Comparison of ENCODE assay signal across 14 cellular contexts in the genomic region with DNA sequence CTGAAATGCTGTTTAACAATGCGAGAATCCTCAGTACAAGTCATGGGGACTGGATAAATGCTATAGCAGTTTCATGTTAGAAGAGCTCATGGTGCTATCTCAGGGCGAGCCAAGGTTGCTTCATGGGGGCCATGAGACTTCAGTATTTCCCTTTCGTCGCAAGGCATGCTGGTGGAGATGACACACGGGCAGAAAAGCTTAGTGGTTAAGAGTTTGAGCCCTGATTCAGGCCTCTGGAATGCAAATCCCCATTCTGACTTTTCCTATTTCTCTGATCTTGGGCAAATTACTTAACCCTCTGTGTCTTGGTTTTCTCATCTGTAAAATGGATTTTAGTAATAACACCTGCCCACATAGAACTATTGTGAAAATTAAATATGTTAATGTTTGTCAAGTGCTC. TPM values are rescaled to one million over a fixed set of nuclear protein-coding genes. Genes with fewer than 3 reads are reported as not detected.
A peak's percentile ranks its signal among the peaks of the same experiment; 100 is the strongest.
DNase-seq lines count a peak whose midpoint lies in the region; ATAC-seq, FAIRE-seq and TF ChIP-seq lines count a peak whose summit lies in the region.
"Had no signal": no experiment of that assay in that cellular context is flagged by ENCODE, and none has a peak within 500 bp of the region (broad histone marks: within the 10 kb centered on the region; RNA-seq: fewer than 3 reads in every experiment).

No MANE protein-coding gene starts in this region.

- no peaks in the 10 kb centered on the region for H3K9me3 ChIP-seq in fibroblast of lung (ENCODE audit: control insufficient read depth, insufficient read depth, low read depth, low read length)
- H3K9me3 ChIP-seq: mucosa of descending colon, prostate gland had no signal

- no peak overlapping the region for H2AFZ ChIP-seq in fibroblast of lung (ENCODE audit: low read length)

- peak; percentile 84 for FAIRE-seq in RCC 7860 (lab: Jason Lieb, UNC)

- H3K27ac ChIP-seq in fibroblast of lung (ENCODE audit: insufficient read depth, low read length) = no peak overlapping the region
- H3K27ac ChIP-seq: prostate gland had no signal

- ATAC-seq in HG03520 (IDR thresholded peaks at IDR 0.05; ENCODE audit: unreplicated experiment) = no peak
- ATAC-seq: mucosa of descending colon had no signal

- no peaks in the 10 kb centered on the region for H4K20me1 ChIP-seq in fibroblast of lung (ENCODE audit: control insufficient read depth, extremely low read depth, insufficient read depth, low read length)

- no peaks in the 10 kb centered on the region for H3K27me3 ChIP-seq in fibroblast of lung (ENCODE audit: control insufficient read depth, insufficient read depth, low read length)

- no peak overlapping the region for H3K9ac ChIP-seq in fibroblast of lung (ENCODE audit: insufficient read depth, low read length)

- no peak for TF ChIP-seq CTCF in fibroblast of lung (conservative IDR thresholded peaks at IDR 0.05 in 1 of 2, IDR thresholded peaks at IDR 0.05 in 1 of 2; ENCODE audit: low read depth in 1 of 2, low read length in 2 of 2)

- H3K4me2 ChIP-seq in fibroblast of lung (ENCODE audit: extremely low read depth, insufficient read depth, low read length) = no peak overlapping the region

- H3K4me3 ChIP-seq in fibroblast of lung (replicated peaks in 1 of 4; ENCODE audit: control extremely low read depth in 1 of 4, insufficient read depth in 1 of 4, low read depth in 3 of 4, low read length in 4 of 4) (no peak overlapping the region), skeletal muscle cell (ENCODE audit: low read depth, low read length) (no peak overlapping the region)
- H3K4me3 ChIP-seq: mucosa of descending colon, prostate gland had no signal

- H3K79me2 ChIP-seq in fibroblast of lung (ENCODE audit: control insufficient read depth, insufficient read depth, low read length) = no peaks in the 10 kb centered on the region

- H3K36me3 ChIP-seq in fibroblast of lung (ENCODE audit: control insufficient read depth, insufficient read depth, low read length) = no peaks in the 10 kb centered on the region
- H3K36me3 ChIP-seq: prostate gland had no signal

- DNase-seq in ELF-1 (ENCODE audit: low read depth, low spot score) = peak; percentile 41
- DNase-seq in RCC 7860 (ENCODE audit: low spot score) = peak; percentile 77
- DNase-seq in fibroblast of lung (ENCODE audit: low read depth in 2 of 2) = peak; percentile 63 to 91
- peak; percentile 38 for DNase-seq in skeletal muscle cell (ENCODE audit: low read depth)
- no peak for DNase-seq in activated CD4-positive, alpha-beta T cell treated with anti-CD3 and anti-CD28 coated beads for 1 hour
- DNase-seq in activated CD4-positive, alpha-beta T cell treated with anti-CD3 and anti-CD28 coated beads, Interleukin-2, amount 50 U/mL, for 48 hours = no peak
- no peak for DNase-seq in stimulated activated CD4-positive, alpha-beta T cell treated with anti-CD3 and anti-CD28 coated beads, Interleukin-1b, Interleukin-23, amount 100 ng/mL, for 48 hours
- DNase-seq: activated naive CD8-positive, alpha-beta T cell treated with anti-CD3 and anti-CD28 coated beads for 36 hours; DMS53; mucosa of descending colon; substantia nigra; T-helper 9 cell had no signal

- no peaks in the 10 kb centered on the region for H3K4me1 ChIP-seq in fibroblast of lung (ENCODE audit: control insufficient read depth, extremely low read depth, insufficient read depth, low read length)
- H3K4me1 ChIP-seq: prostate gland had no signal

RNA-seq across cellular contexts. Expression of a gene that starts 57.4 kb away (rescaled TPM):
- total RNA-seq in fibroblast of lung = 12.8 and 21.0 TPM in 2 replicates
- polyA plus RNA-seq in fibroblast of lung = 9.6 and 16.4 TPM in 2 replicates
- 7.5 and 10.2 TPM in 2 replicates for polyA plus RNA-seq in fibroblast of lung (2012)
- 32.6 and 53.8 TPM in 2 replicates for polyA minus RNA-seq in fibroblast of lung (ENCODE audit: low replicate concordance)

Comparison
In these comparisons a context has a peak if more than half of its experiments do, and no peak if none do; other contexts are left out.
1. DNase-seq: peak in ELF-1 (single experiment), RCC 7860 (single experiment), fibroblast of lung (2 of 2) and skeletal muscle cell (single experiment); none in activated CD4-positive, alpha-beta T cell treated with anti-CD3 and anti-CD28 coated beads for 1 hour (single experiment), activated CD4-positive, alpha-beta T cell treated with anti-CD3 and anti-CD28 coated beads, Interleukin-2, amount 50 U/mL, for 48 hours (0 of 2) and stimulated activated CD4-positive, alpha-beta T cell treated with anti-CD3 and anti-CD28 coated beads, Interleukin-1b, Interleukin-23, amount 100 ng/mL, for 48 hours (single experiment).